ENCODE assay signal across 21 cellular contexts in the genomic region with DNA sequence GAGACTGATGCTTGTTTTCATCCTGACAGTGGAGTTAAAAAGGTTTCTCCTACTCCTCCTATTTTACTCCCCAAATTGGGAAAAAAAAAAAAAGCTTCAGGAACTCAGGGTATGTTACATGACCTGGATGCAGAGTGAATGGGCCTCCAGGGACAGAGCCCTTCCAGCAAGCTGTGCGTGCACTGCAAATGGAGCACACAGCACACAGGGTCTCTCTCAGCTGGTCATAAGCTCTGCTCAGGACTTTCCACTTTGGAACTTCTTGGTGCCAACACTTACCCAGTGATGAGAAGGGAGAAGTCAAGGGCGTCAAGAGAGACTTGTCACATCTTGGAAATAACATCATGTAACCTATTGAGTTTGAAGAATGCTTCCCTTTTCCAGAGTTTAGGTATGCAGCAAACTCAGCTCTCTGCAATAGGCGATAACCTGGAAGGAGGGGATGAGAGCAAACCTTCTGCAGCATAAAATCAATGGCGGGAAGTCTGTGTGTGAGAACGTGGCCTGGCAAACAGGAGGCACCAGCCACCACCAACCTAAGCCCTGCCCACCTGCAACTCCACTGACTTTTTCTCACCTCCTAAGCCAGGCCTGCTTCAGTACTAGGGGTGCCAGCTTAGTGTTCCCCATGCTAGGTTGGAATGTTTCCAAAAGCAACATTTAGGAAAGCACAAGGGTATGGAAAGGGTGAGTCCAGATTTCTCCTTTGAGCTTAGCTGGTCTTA. TPM values are rescaled to one million over a fixed set of nuclear protein-coding genes. Genes with fewer than 3 reads are reported as not detected.
A peak's percentile ranks its signal among the peaks of the same experiment; 100 is the strongest.
DNase-seq lines count a peak whose midpoint lies in the region; ATAC-seq, FAIRE-seq and TF ChIP-seq lines count a peak whose summit lies in the region.
"Had no signal": no experiment of that assay in that cellular context is flagged by ENCODE, and none has a peak within 500 bp of the region (broad histone marks: within the 10 kb centered on the region; RNA-seq: fewer than 3 reads in every experiment).

No MANE protein-coding gene starts in this region.

- no peak for TF ChIP-seq POLR2A in testis (IDR thresholded peaks at IDR 0.05)
- TF ChIP-seq POLR2A in H54 (IDR thresholded peaks at IDR 0.05; ENCODE audit: low read depth, low read length), result no peak

- ATAC-seq in left ventricle myocardium superior, result peak; percentile 6
- no peak for ATAC-seq in Right ventricle myocardium superior (ENCODE audit: poor library complexity)
- ATAC-seq in right cardiac atrium, result no peak
- ATAC-seq in HG02884 (IDR thresholded peaks at IDR 0.05; ENCODE audit: unreplicated experiment), result no peak
- ATAC-seq: GM12878 had no signal

- H3K9me3 ChIP-seq in right cardiac atrium (ENCODE audit: control insufficient read depth, low read length), result no peaks in the 10 kb centered on the region
- no peaks in the 10 kb centered on the region for H3K9me3 ChIP-seq in testis
- H3K9me3 ChIP-seq: BE2C had no signal

- no peak overlapping the region for H3K4me3 ChIP-seq in right cardiac atrium (ENCODE audit: low read length)
- H3K4me3 ChIP-seq in testis, result no peak overlapping the region
- H3K4me3 ChIP-seq: GM12878 had no signal

- WGBS in right cardiac atrium, result 80% methylated on average over 5 of the region's 5 CpGs
- 61 to 78% methylated on average over 5 of the region's 5 CpGs for WGBS in testis, 2 donors

- no peak for TF ChIP-seq CTCF in testis (IDR thresholded peaks at IDR 0.05)

- peak overlapping the region; percentile 49 for H3K27ac ChIP-seq in right cardiac atrium (ENCODE audit: low read length)
- H3K27ac ChIP-seq in testis, result peak overlapping the region in 1 of 2 donors; percentile 62
- H3K27ac ChIP-seq: HL-60 had no signal

- FAIRE-seq in H54 (lab: Jason Lieb, UNC), result no peak
- FAIRE-seq: A204.1, GM12878 had no signal

- DNase-seq in left ventricle myocardium superior (no peak), Right ventricle myocardium superior (no peak), right cardiac atrium (no peak), testis (peak; percentile 55), H54 (ENCODE audit: insufficient read length, low spot score) (no peak)
- DNase-seq: ACHN; BE2C; C1 segment of cervical spinal cord; CD4-positive, CD25-positive, alpha-beta regulatory T cell; CD8-positive, alpha-beta memory T cell; COR-L47; DMS 273 treated with DMSO at 0.1 percent for 48 hours; DMS53; DND-41; EL; GOT3; H9 had no signal

- H3K27me3 ChIP-seq in right cardiac atrium (ENCODE audit: control insufficient read depth, insufficient read depth), result no peaks in the 10 kb centered on the region
- H3K27me3 ChIP-seq in testis, result no peaks in the 10 kb centered on the region
- H3K27me3 ChIP-seq: BE2C had no signal

- peaks cover 7% of the 10 kb centered on the region for H3K4me1 ChIP-seq in right cardiac atrium (ENCODE audit: control insufficient read depth, insufficient read depth, low read length)
- H3K4me1 ChIP-seq in testis, result peaks cover 29% of the 10 kb centered on the region

- intact Hi-C loops in left ventricle myocardium superior (cut with micrococcal nuclease), result no loop called here
- intact Hi-C loops in Right ventricle myocardium superior (cut with DNase I), result no loop called here
- intact Hi-C loops in right cardiac atrium (cut with DNase I), result no loop called here
- intact Hi-C loops in testis (cut with DNase I; ENCODE audit: low total_unique reads), result no loop called here

- H3K36me3 ChIP-seq in testis (ENCODE audit: low read depth, missing control alignments), result no peaks in the 10 kb centered on the region
- H3K36me3 ChIP-seq: BE2C had no signal

RNA-seq across cellular contexts. Expression of gene MYZAP, which starts 39.8 kb away (rescaled TPM):
- 930 TPM for total RNA-seq in left ventricle myocardium superior
- 966 TPM for total RNA-seq in Right ventricle myocardium superior
- total RNA-seq in right cardiac atrium, result 100 to 1,000 TPM; 557 to 764 (median 622) TPM
- 558 TPM for polyA plus RNA-seq in right cardiac atrium
- total RNA-seq in testis, result 1 to 10 TPM; 3.3 to 6.8 TPM
- 5.6 TPM for polyA plus RNA-seq in testis (ENCODE audit: insufficient read depth, low read depth, low replicate concordance)
- total RNA-seq: CD8-positive, alpha-beta memory T cell; GM12878 had no signal
- polyA plus RNA-seq: CD8-positive, alpha-beta memory T cell; GM12878 had no signal

Comparison
In these comparisons a context has a peak if more than half of its experiments do, and no peak if none do; other contexts are left out.
1. RNA of gene MYZAP, which starts 39.8 kb away (total RNA-seq): 966 TPM in Right ventricle myocardium superior (single experiment), 930 TPM in left ventricle myocardium superior (single experiment) and 557 to 764 TPM in right cardiac atrium; 3.3 to 6.8 TPM in testis; every median in the first group is over 10 times any median in the second.